Comparison of ENCODE assay signal across 9 cellular contexts in genomic region chr10:43197834-43198681, GRCh38. TPM values are rescaled to one million over a fixed set of nuclear protein-coding genes. Genes with fewer than 3 reads are reported as not detected.
A peak's percentile ranks its signal among the peaks of the same experiment; 100 is the strongest.
DNase-seq lines count a peak whose midpoint lies in the region; ATAC-seq and TF ChIP-seq lines count a peak whose summit lies in the region.
"Had no signal": no experiment of that assay in that cellular context is flagged by ENCODE, and none has a peak within 500 bp of the region (broad histone marks: within the 10 kb centered on the region; RNA-seq: fewer than 3 reads in every experiment).

No MANE protein-coding gene starts in this region.

- no peak for ATAC-seq in activated CD8-positive, alpha-beta memory T cell treated with anti-CD3 and anti-CD28 coated beads, Interleukin-2, amount 10 ng/mL, durations not matched to agents 7 days and 5 days
- ATAC-seq in lung (ENCODE audit: insufficient read depth, low FRiP score) = no peak
- no peak for ATAC-seq in HG02623 (IDR thresholded peaks at IDR 0.05; ENCODE audit: unreplicated experiment)
- ATAC-seq: stimulated activated naive CD8-positive, alpha-beta T cell treated with anti-CD3 and anti-CD28 coated beads, Interleukin-15, amount 100 ng/mL, for 72 hours had no signal

- H3K27ac Mint-ChIP-seq in HFFc6 = no peak overlapping the region
- H3K27ac Mint-ChIP-seq in activated CD8-positive, alpha-beta memory T cell treated with anti-CD3 and anti-CD28 coated beads, Interleukin-2, amount 10 ng/mL, durations not matched to agents 7 days and 5 days = no peak overlapping the region
- peak overlapping the region in 2 of 7 donors; percentile 64 to 67 for H3K27ac Mint-ChIP-seq in CD4-positive, alpha-beta memory T cell
- H3K27ac Mint-ChIP-seq: stimulated activated naive CD8-positive, alpha-beta T cell treated with anti-CD3 and anti-CD28 coated beads, Interleukin-15, amount 100 ng/mL, for 72 hours had no signal

- no peaks in the 10 kb centered on the region for H3K27me3 ChIP-seq in lung (ENCODE audit: control insufficient read depth, insufficient read depth)
- H3K27me3 ChIP-seq in CD4-positive, alpha-beta memory T cell (ENCODE audit: insufficient read depth, low read length) = no peaks in the 10 kb centered on the region

- no peaks in the 10 kb centered on the region for H3K9me3 Mint-ChIP-seq in HFFc6
- no peaks in the 10 kb centered on the region for H3K9me3 Mint-ChIP-seq in activated CD8-positive, alpha-beta memory T cell treated with anti-CD3 and anti-CD28 coated beads, Interleukin-2, amount 10 ng/mL, durations not matched to agents 7 days and 5 days (ENCODE audit: low read depth)
- peaks cover 0 to 4% (median 0%) of the 10 kb centered on the region in 8 donors for H3K9me3 Mint-ChIP-seq in CD4-positive, alpha-beta memory T cell
- H3K9me3 Mint-ChIP-seq: stimulated activated naive CD8-positive, alpha-beta T cell treated with anti-CD3 and anti-CD28 coated beads, Interleukin-15, amount 100 ng/mL, for 72 hours had no signal

- H3K4me1 Mint-ChIP-seq in HFFc6 (ENCODE audit: low read depth) = no peaks in the 10 kb centered on the region
- peaks cover 4% of the 10 kb centered on the region for H3K4me1 Mint-ChIP-seq in activated CD8-positive, alpha-beta memory T cell treated with anti-CD3 and anti-CD28 coated beads, Interleukin-2, amount 10 ng/mL, durations not matched to agents 7 days and 5 days
- peaks cover 0 to 9% (median 5%) of the 10 kb centered on the region in 4 donors for H3K4me1 Mint-ChIP-seq in CD4-positive, alpha-beta memory T cell

- no peaks in the 10 kb centered on the region for H3K36me3 Mint-ChIP-seq in HFFc6 (ENCODE audit: low read depth)
- H3K36me3 Mint-ChIP-seq in activated CD8-positive, alpha-beta memory T cell treated with anti-CD3 and anti-CD28 coated beads, Interleukin-2, amount 10 ng/mL, durations not matched to agents 7 days and 5 days = no peaks in the 10 kb centered on the region
- peaks cover 0 to 14% of the 10 kb centered on the region in 2 donors for H3K36me3 Mint-ChIP-seq in CD4-positive, alpha-beta memory T cell

- peak; percentile 71 for TF ChIP-seq CTCF in HFFc6 (IDR thresholded peaks at IDR 0.05)
- TF ChIP-seq CTCF in lung (IDR thresholded peaks at IDR 0.05; ENCODE audit: control extremely low read depth, extremely low read depth) = no peak

- no peak overlapping the region for H3K4me3 ChIP-seq in lung
- H3K4me3 ChIP-seq in CD4-positive, alpha-beta memory T cell (ENCODE audit: low read length in 2 of 2) = no peak overlapping the region

- H3K9me3 ChIP-seq in lung (ENCODE audit: control insufficient read depth in 2 of 2, insufficient read depth in 1 of 2, low read length in 1 of 2) = no peaks in the 10 kb centered on the region
- H3K9me3 ChIP-seq in CD4-positive, alpha-beta memory T cell (ENCODE audit: control insufficient read depth in 1 of 2, low read length in 2 of 2) = no peaks in the 10 kb centered on the region

- H3K4me3 Mint-ChIP-seq in HFFc6 = no peak overlapping the region
- no peak overlapping the region for H3K4me3 Mint-ChIP-seq in activated CD8-positive, alpha-beta memory T cell treated with anti-CD3 and anti-CD28 coated beads, Interleukin-2, amount 10 ng/mL, durations not matched to agents 7 days and 5 days
- no peak overlapping the region for H3K4me3 Mint-ChIP-seq in CD4-positive, alpha-beta memory T cell
- H3K4me3 Mint-ChIP-seq: stimulated activated naive CD8-positive, alpha-beta T cell treated with anti-CD3 and anti-CD28 coated beads, Interleukin-15, amount 100 ng/mL, for 72 hours had no signal

- intact Hi-C loops in CD4-positive, alpha-beta memory T cell (cut with micrococcal nuclease) = no loop called here

- no peaks in the 10 kb centered on the region for H3K36me3 ChIP-seq in lung (ENCODE audit: control insufficient read depth in 2 of 2, insufficient read depth in 2 of 2, low read length in 2 of 2)
- no peaks in the 10 kb centered on the region for H3K36me3 ChIP-seq in CD4-positive, alpha-beta memory T cell (ENCODE audit: insufficient read depth, low read length)

- 81 to 84% methylated on average over 15 of the region's 15 CpGs for WGBS in lung, 2 donors

- H3K27ac ChIP-seq in lung (ENCODE audit: low read depth in 1 of 2, low read length in 1 of 2) = no peak overlapping the region
- H3K27ac ChIP-seq in CD4-positive, alpha-beta memory T cell (ENCODE audit: low read depth, low read length) = no peak overlapping the region

- POLR2A ChIA-PET in CD4-positive, alpha-beta memory T cell (lab: Charles Lee; ENCODE audit: partially characterized antibody) = no interaction called here

- peaks cover 0 to 11% of the 10 kb centered on the region in 2 donors for H3K4me1 ChIP-seq in lung (ENCODE audit: control insufficient read depth in 2 of 2, insufficient read depth in 2 of 2, low read length in 2 of 2)
- peaks cover 4% of the 10 kb centered on the region for H3K4me1 ChIP-seq in CD4-positive, alpha-beta memory T cell (ENCODE audit: insufficient read depth, low read length)

- peak; percentile 34 for DNase-seq in D341Med (ENCODE audit: low spot score)
- no peak for DNase-seq in HFFc6
- DNase-seq in activated CD8-positive, alpha-beta memory T cell treated with anti-CD3 and anti-CD28 coated beads, Interleukin-2, amount 10 ng/mL, durations not matched to agents 7 days and 5 days = peak; percentile 48
- DNase-seq in lung (ENCODE audit: low spot score) = peak; percentile 29
- DNase-seq in hippocampal formation (lab: John Stamatoyannopoulos, UW) = no peak
- DNase-seq in CD4-positive, alpha-beta memory T cell = no peak
- DNase-seq in NCI-H2227 (lab: John Stamatoyannopoulos, UW; ENCODE audit: unreplicated experiment) = no peak

- CTCF ChIA-PET in activated CD8-positive, alpha-beta memory T cell treated with anti-CD3 and anti-CD28 coated beads, Interleukin-2, amount 10 ng/mL, durations not matched to agents 7 days and 5 days (lab: Charles Lee) = interaction anchor here (0.6 to 10.8 kb wide), 7 partner anchors 9 to 95 kb away, joined by 3 to 176 read pairs (median 4); no protein-coding TSS in a partner anchor
- CTCF ChIA-PET in CD4-positive, alpha-beta memory T cell (lab: Charles Lee; ENCODE audit: partially characterized antibody) = interaction anchor here (1.0 kb wide), 1 partner anchor 10 kb away, joined by 3 read pairs; no protein-coding TSS in a partner anchor

- peaks cover 5% of the 10 kb centered on the region; the same call in 1 of the 2 replicates for H3K27me3 Mint-ChIP-seq in HFFc6 (ENCODE audit: insufficient read depth)
- no peaks in the 10 kb centered on the region for H3K27me3 Mint-ChIP-seq in activated CD8-positive, alpha-beta memory T cell treated with anti-CD3 and anti-CD28 coated beads, Interleukin-2, amount 10 ng/mL, durations not matched to agents 7 days and 5 days
- H3K27me3 Mint-ChIP-seq in CD4-positive, alpha-beta memory T cell = no peaks in the 10 kb centered on the region
- H3K27me3 Mint-ChIP-seq: stimulated activated naive CD8-positive, alpha-beta T cell treated with anti-CD3 and anti-CD28 coated beads, Interleukin-15, amount 100 ng/mL, for 72 hours had no signal

RNA-seq across cellular contexts. Expression of gene CSGALNACT2, which starts 59.8 kb away (rescaled TPM):
- total RNA-seq in HFFc6 (2021; fragmentation: NEBNext Ultra II Directional; extraction: Animal tissue kit (Norgen Biotek cat#: 25700)) = 10 to 100 TPM; 18.0 to 20.8 (median 18.6) TPM
- total RNA-seq in activated CD8-positive, alpha-beta memory T cell treated with anti-CD3 and anti-CD28 coated beads, Interleukin-2, amount 10 ng/mL, durations not matched to agents 7 days and 5 days = 10 to 100 TPM; 38.0 to 39.7 TPM
- 10 to 100 TPM; 29.2 to 37.4 TPM for total RNA-seq in lung
- 10 to 100 TPM in 1 of 2 donors, 1 to 10 TPM in 1; 9.8 to 48.4 TPM for polyA plus RNA-seq in lung
- 10 to 100 TPM; 45.3 to 48.2 TPM for total RNA-seq in CD4-positive, alpha-beta memory T cell
- 10 to 100 TPM; 21.1 to 23.5 TPM for polyA plus RNA-seq in CD4-positive, alpha-beta memory T cell

Comparison
In these comparisons a context has a peak if more than half of its experiments do, and no peak if none do; other contexts are left out.
1. DNase-seq: peak in D341Med (single experiment), activated CD8-positive, alpha-beta memory T cell treated with anti-CD3 and anti-CD28 coated beads, Interleukin-2, amount 10 ng/mL, durations not matched to agents 7 days and 5 days (single experiment) and lung (single experiment); none in HFFc6 (single experiment), hippocampal formation (0 of 2), CD4-positive, alpha-beta memory T cell (0 of 5) and NCI-H2227 (single experiment).